9 cellular contexts compared by ENCODE assay signal in the genomic region with DNA sequence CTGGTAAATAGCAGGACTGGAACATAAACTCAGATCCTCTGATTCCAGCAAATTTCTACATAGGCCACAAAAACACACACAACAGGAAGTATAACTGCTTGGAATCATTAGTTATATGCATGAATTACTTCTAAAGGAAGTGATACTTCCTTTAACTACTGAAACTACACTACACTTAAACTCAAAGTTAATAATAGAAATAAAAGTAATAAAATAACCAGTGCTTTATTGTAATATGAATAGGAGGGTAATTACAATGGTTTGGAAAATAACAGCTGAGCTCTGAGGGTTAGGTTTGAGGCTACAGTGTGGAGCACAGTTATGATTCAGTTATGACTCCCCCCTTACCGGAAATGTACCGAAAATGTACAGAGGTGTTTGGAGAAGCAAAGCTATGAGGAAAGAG. TPM values are rescaled to one million over a fixed set of nuclear protein-coding genes. Genes with fewer than 3 reads are reported as not detected.
DNase-seq lines count a peak whose midpoint lies in the region; ATAC-seq lines count a peak whose summit lies in the region.
"Had no signal": no experiment of that assay in that cellular context is flagged by ENCODE, and none has a peak within 500 bp of the region (broad histone marks: within the 10 kb centered on the region; RNA-seq: fewer than 3 reads in every experiment).

No MANE protein-coding gene starts in this region.

- DNase-seq in CD1c-positive myeloid dendritic cell (ENCODE audit: extremely low spot score), result peak; percentile 61
- no peak for DNase-seq in adipocyte (ENCODE audit: low read depth)
- no peak for DNase-seq in DMS53 treated with DMSO at 0.1 percent for 48 hours (lab: John Stamatoyannopoulos, UW; ENCODE audit: unreplicated experiment)
- no peak for DNase-seq in activated CD4-positive, alpha-beta T cell treated with anti-CD3 and anti-CD28 coated beads, Interleukin-2, amount 50 U/mL, for 4 hours
- no peak for DNase-seq in iPS-NIHi11 (ENCODE audit: low spot score)
- DNase-seq in T-helper 17 cell, result no peak
- DNase-seq: MG63 had no signal

- peak overlapping the region; percentile 70 for H3K9ac ChIP-seq in adipocyte (ENCODE audit: low read length)

- H3K36me3 ChIP-seq in adipocyte (ENCODE audit: control insufficient read depth, insufficient read depth, low read length, severe bottlenecking), result no peaks in the 10 kb centered on the region
- H3K36me3 ChIP-seq: MG63 had no signal

- no peaks in the 10 kb centered on the region for H3K27me3 Mint-ChIP-seq in T-helper 17 cell

- ATAC-seq in GM19328 (IDR thresholded peaks at IDR 0.05; ENCODE audit: unreplicated experiment) (peak; percentile 71), HG03064 (IDR thresholded peaks at IDR 0.05; ENCODE audit: low read depth, unreplicated experiment) (peak; percentile 72), T-helper 17 cell (no peak)

- H3K4me3 ChIP-seq in adipocyte (ENCODE audit: low read length), result no peak overlapping the region
- H3K4me3 ChIP-seq: MG63 had no signal

- H3K4me3 Mint-ChIP-seq in T-helper 17 cell, result no peak overlapping the region

- H3K4me1 Mint-ChIP-seq in T-helper 17 cell, result peaks cover 8% of the 10 kb centered on the region

- H3K27ac Mint-ChIP-seq in T-helper 17 cell, result no peak overlapping the region

- no peaks in the 10 kb centered on the region for H3K27me3 ChIP-seq in adipocyte (replicated peaks; ENCODE audit: control insufficient read depth, insufficient read depth, low read length)
- H3K27me3 ChIP-seq: MG63 had no signal

- no peaks in the 10 kb centered on the region for H3K36me3 Mint-ChIP-seq in T-helper 17 cell (ENCODE audit: low read depth)

- peaks cover 38% of the 10 kb centered on the region for H3K4me1 ChIP-seq in adipocyte (ENCODE audit: control insufficient read depth, insufficient read depth, low read length)

- H3K9me3 ChIP-seq in adipocyte (ENCODE audit: control insufficient read depth, low read length) (no peaks in the 10 kb centered on the region), T-helper 17 cell (ENCODE audit: control insufficient read depth, low read length, poor library complexity, severe bottlenecking) (no peaks in the 10 kb centered on the region)
- H3K9me3 ChIP-seq: MG63 had no signal

RNA-seq across cellular contexts. Expression of gene POLI, which starts 18.5 kb away (rescaled TPM):
- total RNA-seq in T-helper 17 cell, result 10 to 100 TPM; 27.2 to 28.4 TPM

RNA-seq across cellular contexts. Expression of gene MBD2, which starts 26.4 kb away (rescaled TPM):
- 100 to 1,000 TPM; 108 TPM for total RNA-seq in T-helper 17 cell
